In genomic region chr6:15062311-15063252, GRCh38 we compare ENCODE assay signal across 9 cellular contexts.
DNase-seq lines count a peak whose midpoint lies in the region; ATAC-seq and TF ChIP-seq lines count a peak whose summit lies in the region.
"Had no signal": no experiment of that assay in that cellular context is flagged by ENCODE, and none has a peak within 500 bp of the region (broad histone marks: within the 10 kb centered on the region; RNA-seq: fewer than 3 reads in every experiment).

No MANE protein-coding gene starts in this region.

- H3K4me3 ChIP-seq in cardiac fibroblast (replicated peaks in 1 of 2; ENCODE audit: low read depth in 2 of 2, low read length in 2 of 2) = no peak overlapping the region
- H3K4me3 ChIP-seq in naive thymus-derived CD4-positive, alpha-beta T cell (ENCODE audit: low read length) = no peak overlapping the region

- H3K9me3 ChIP-seq in naive thymus-derived CD4-positive, alpha-beta T cell (ENCODE audit: control insufficient read depth in 2 of 3, low read length in 3 of 3) = no peaks in the 10 kb centered on the region

- CTCF ChIA-PET in naive thymus-derived CD4-positive, alpha-beta T cell (lab: Charles Lee) = no interaction called here

- H3K36me3 ChIP-seq in naive thymus-derived CD4-positive, alpha-beta T cell (ENCODE audit: control insufficient read depth in 2 of 3, insufficient read depth in 3 of 3, low read length in 3 of 3) = no peaks in the 10 kb centered on the region

- H3K4me1 ChIP-seq in naive thymus-derived CD4-positive, alpha-beta T cell (ENCODE audit: control insufficient read depth in 2 of 2, insufficient read depth in 2 of 2, low read length in 2 of 2) = no peaks in the 10 kb centered on the region

- no peak overlapping the region for H3K4me3 Mint-ChIP-seq in naive thymus-derived CD4-positive, alpha-beta T cell

- no peak for TF ChIP-seq CTCF in cardiac fibroblast (IDR thresholded peaks at IDR 0.05; ENCODE audit: low read depth, low read length)

- H3K27ac ChIP-seq in naive thymus-derived CD4-positive, alpha-beta T cell (ENCODE audit: low read depth, low read length) = no peak overlapping the region

- H3K27me3 ChIP-seq in naive thymus-derived CD4-positive, alpha-beta T cell (ENCODE audit: control insufficient read depth in 2 of 2, insufficient read depth in 2 of 2, low read length in 2 of 2) = no peaks in the 10 kb centered on the region

- intact Hi-C loops in naive thymus-derived CD4-positive, alpha-beta T cell (cut with micrococcal nuclease) = no loop called here

- H3K36me3 Mint-ChIP-seq in naive thymus-derived CD4-positive, alpha-beta T cell = peaks cover 0 to 2% (median 0%) of the 10 kb centered on the region in 5 donors

- DNase-seq in Daoy (ENCODE audit: low read depth) = peak; percentile 93
- DNase-seq in NCI-H2171 treated with DMSO at 0.1 percent for 48 hours (lab: John Stamatoyannopoulos, UW) = peak; percentile 98
- DNase-seq in cardiac fibroblast (ENCODE audit: low read depth in 2 of 2) = peak; percentile 89 to 92
- no peak for DNase-seq in naive thymus-derived CD4-positive, alpha-beta T cell
- DNase-seq in NCI-H2081 (lab: John Stamatoyannopoulos, UW) = no peak
- no peak for DNase-seq in stimulated activated CD4-positive, alpha-beta T cell treated with anti-CD3 and anti-CD28 coated beads, Interleukin-12 subunit alpha, Interleukin-12 subunit beta, amount 100 ng/mL, for 4 hours
- DNase-seq in activated gamma-delta T cell treated with Interleukin-2 at 50 U/mL for 16 hours = no peak
- DNase-seq: activated CD4-positive, alpha-beta T cell treated with anti-CD3 and anti-CD28 coated beads for 1 hour had no signal

- H3K9me3 Mint-ChIP-seq in naive thymus-derived CD4-positive, alpha-beta T cell = peaks cover 0 to 4% (median 0%) of the 10 kb centered on the region in 11 donors

- ATAC-seq in naive thymus-derived CD4-positive, alpha-beta T cell = peak; percentile 40
- no peak for ATAC-seq in GM18511 (IDR thresholded peaks at IDR 0.05; ENCODE audit: unreplicated experiment)

- no peaks in the 10 kb centered on the region for H3K27me3 Mint-ChIP-seq in naive thymus-derived CD4-positive, alpha-beta T cell

- POLR2A ChIA-PET in naive thymus-derived CD4-positive, alpha-beta T cell (lab: Charles Lee) = no interaction called here

- H3K27ac Mint-ChIP-seq in naive thymus-derived CD4-positive, alpha-beta T cell = no peak overlapping the region

- H3K4me1 Mint-ChIP-seq in naive thymus-derived CD4-positive, alpha-beta T cell = peaks cover 0 to 7% (median 0%) of the 10 kb centered on the region in 7 donors

Comparison
In these comparisons a context has a peak if more than half of its experiments do, and no peak if none do; other contexts are left out.
1. DNase-seq: peak in Daoy (single experiment), NCI-H2171 treated with DMSO at 0.1 percent for 48 hours (single experiment) and cardiac fibroblast (2 of 2); none in naive thymus-derived CD4-positive, alpha-beta T cell (0 of 9), NCI-H2081 (0 of 2), stimulated activated CD4-positive, alpha-beta T cell treated with anti-CD3 and anti-CD28 coated beads, Interleukin-12 subunit alpha, Interleukin-12 subunit beta, amount 100 ng/mL, for 4 hours (single experiment) and activated gamma-delta T cell treated with Interleukin-2 at 50 U/mL for 16 hours (single experiment).